In the genomic region with DNA sequence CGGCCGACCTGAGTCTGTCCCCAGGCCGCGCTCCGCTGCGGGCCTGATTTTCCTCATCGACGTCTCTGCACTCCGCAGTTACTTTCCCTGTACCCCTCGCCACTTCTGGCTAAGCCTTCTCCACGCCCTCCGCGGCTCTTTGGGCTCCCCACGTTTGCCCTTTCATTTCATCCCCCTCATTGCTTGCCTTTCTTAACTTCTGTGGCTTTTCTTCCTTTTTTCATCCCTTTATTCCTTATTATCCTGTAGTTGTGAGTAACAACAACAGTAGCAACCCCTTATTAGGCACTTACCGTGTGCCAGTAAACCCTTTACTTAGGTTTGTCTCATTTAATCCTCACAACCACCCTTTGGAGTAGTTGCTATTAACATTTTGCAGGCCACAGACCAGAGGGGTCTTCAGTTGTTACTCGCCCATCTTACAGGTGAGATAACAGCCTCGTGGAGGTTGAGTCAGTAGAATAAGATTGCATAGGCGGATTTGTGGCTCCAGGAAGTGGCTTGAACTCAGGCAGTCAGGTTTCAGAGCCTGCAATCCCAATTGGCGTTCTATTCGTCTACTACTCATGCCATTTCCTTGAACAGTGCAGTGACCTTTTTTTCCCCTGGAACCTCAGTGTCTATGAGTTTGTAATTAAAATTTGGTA, we compare ENCODE assay signal across 7 cellular contexts. TPM values are rescaled to one million over a fixed set of nuclear protein-coding genes. Genes with fewer than 3 reads are reported as not detected.
DNase-seq lines count a peak whose midpoint lies in the region; ATAC-seq, FAIRE-seq and TF ChIP-seq lines count a peak whose summit lies in the region.

No MANE protein-coding gene starts in this region.

- ATAC-seq in GM21825 (IDR thresholded peaks at IDR 0.05; ENCODE audit: unreplicated experiment) (peak; percentile 28), foreskin keratinocyte (peak; percentile 38)

- TF ChIP-seq CTCF in foreskin keratinocyte (conservative IDR thresholded peaks at IDR 0.05): no peak

- H3K4me1 ChIP-seq in foreskin keratinocyte: no peaks in the 10 kb centered on the region

- DNase-seq in GM12891 (ENCODE audit: insufficient read length, low spot score) (no peak), LHCN-M2 (ENCODE audit: low read depth) (peak; percentile 33), activated T-cell treated with anti-CD3 and anti-CD28 coated beads for 4 hours (peak; percentile 8), foreskin keratinocyte (peak; percentile 26 to 52), skeletal muscle cell (ENCODE audit: low read depth) (no peak), frontal cortex (ENCODE audit: low spot score in 2 of 2) (no peak)

- FAIRE-seq in GM12891 (lab: Jason Lieb, UNC) (peak; percentile 77), frontal cortex (lab: Jason Lieb, UNC) (no peak)

- peak overlapping the region; percentile 86 for H3K4me3 ChIP-seq in skeletal muscle cell (ENCODE audit: low read depth, low read length)

- no peak for TF ChIP-seq POLR2A in GM12891 (IDR thresholded peaks at IDR 0.05; ENCODE audit: low read depth, low read length)

- H3K27me3 ChIP-seq in foreskin keratinocyte: no peaks in the 10 kb centered on the region

- H3K27ac ChIP-seq in foreskin keratinocyte: peak overlapping the region; percentile 88

TF ChIP-seq in GM12891, 5 proteins besides CTCF, POLR2A, EP300 and RAD21:
- TF ChIP-seq PAX5 (IDR thresholded peaks at IDR 0.05; ENCODE audit: insufficient read depth, low read length, severe bottlenecking) (no peak), POLR2AphosphoS5 (IDR thresholded peaks at IDR 0.05; ENCODE audit: low read depth, low read length) (no peak), POU2F2 (IDR thresholded peaks at IDR 0.05; ENCODE audit: low read depth, low read length) (no peak; the same call in 1 of the 2 replicates), TAF1 (IDR thresholded peaks at IDR 0.05; ENCODE audit: low read depth, low read length) (no peak), SPI1 (IDR thresholded peaks at IDR 0.05; ENCODE audit: low read depth, low read length) (no peak)
TF ChIP-seq in GM12891: peak in this region for 0.

RNA-seq across cellular contexts. Expression of a gene that starts 0.7 kb away (rescaled TPM):
- polyA plus RNA-seq in GM12891 (2012; ENCODE audit: low read depth, missing spikeins): 36.9 TPM
- total RNA-seq in LHCN-M2 (2014; rRNA removed) (50.0 and 50.3 TPM in 2 replicates), foreskin keratinocyte (59.0 and 68.1 TPM in 2 replicates), frontal cortex (48.1 TPM)
- 15.0 TPM for polyA plus RNA-seq in LHCN-M2 (2012)
- 26.4 and 33.1 TPM in 2 replicates for polyA plus RNA-seq in foreskin keratinocyte

Comparison
In these comparisons a context has a peak if more than half of its experiments do, and no peak if none do; other contexts are left out.
1. DNase-seq: peak in LHCN-M2 (single experiment), activated T-cell treated with anti-CD3 and anti-CD28 coated beads for 4 hours (single experiment) and foreskin keratinocyte (2 of 2); none in GM12891 (single experiment), skeletal muscle cell (single experiment) and frontal cortex (0 of 2).